ENCODE assay signal across 8 cellular contexts in the genomic region with DNA sequence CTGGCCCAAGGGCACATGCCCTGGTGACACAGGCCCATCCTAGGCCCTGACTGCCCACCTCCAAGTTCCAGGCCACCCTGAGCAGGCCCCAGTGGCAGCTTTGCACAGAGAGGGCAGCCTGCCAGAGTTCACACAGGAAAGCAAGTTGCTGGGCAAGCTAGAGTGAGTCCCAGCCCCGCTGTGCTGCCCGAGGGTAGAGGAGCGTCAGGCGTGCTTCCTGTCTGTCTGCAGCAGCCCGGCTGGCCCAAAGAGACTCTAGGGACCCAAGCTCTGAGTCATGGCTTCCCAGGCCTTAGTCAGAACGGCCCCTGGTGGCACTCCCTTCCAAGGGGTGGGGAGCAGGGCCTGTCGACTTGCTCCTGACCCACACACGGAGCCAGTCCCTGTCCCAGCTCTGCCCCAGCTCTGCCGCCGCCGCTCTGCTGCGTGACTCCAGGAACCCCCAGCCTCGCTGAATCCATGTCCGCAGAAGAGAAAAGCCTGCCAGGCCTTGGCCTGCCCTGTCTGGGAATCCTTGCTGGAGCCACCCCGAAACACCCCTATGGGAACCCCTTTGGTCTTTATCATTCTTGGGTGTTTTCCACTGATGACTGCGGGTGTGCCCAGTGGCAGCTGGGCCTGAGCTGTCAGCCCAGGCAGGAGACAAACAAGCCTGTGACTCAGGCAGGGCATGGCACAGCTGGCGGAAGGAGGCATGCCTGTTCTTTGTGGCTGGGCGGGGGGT.
A peak's percentile ranks its signal among the peaks of the same experiment; 100 is the strongest.
DNase-seq lines count a peak whose midpoint lies in the region; ATAC-seq and TF ChIP-seq lines count a peak whose summit lies in the region.
"Not testable (repeated sequence)": the region's sequence is repeated elsewhere in the genome, so short reads cannot be mapped to it uniquely, and the experiment has no call there.

No MANE protein-coding gene starts in this region.

- WGBS in adrenal gland, 4 donors = 20 to 39% (median 31%) methylated on average over 7 to 18 of the region's 18 CpGs
- no CpG with 5 or more reads among the region's 18 CpGs for WGBS in gastroesophageal sphincter (ENCODE audit: low coverage in 1 of 2), 2 donors
- 84% methylated on average over 18 of the region's 18 CpGs for WGBS in thymus

- DNase-seq in ELF-1 (ENCODE audit: low read depth, low spot score) (peak; percentile 71), Panc1 (ENCODE audit: low read depth, low spot score) (peak; percentile 45), adrenal gland (peak; percentile 73 to 98 (median 94))
- DNase-seq in naive thymus-derived CD4-positive, alpha-beta T cell = not testable (repeated sequence)

- not testable (repeated sequence) for H3K27me3 ChIP-seq in Panc1 (ENCODE audit: control insufficient read depth, insufficient read depth, low read length); adrenal gland; gastroesophageal sphincter; naive thymus-derived CD4-positive, alpha-beta T cell (ENCODE audit: control insufficient read depth in 2 of 2, insufficient read depth in 2 of 2, low read length in 2 of 2); thymus (ENCODE audit: control insufficient read depth, insufficient read depth)

- CTCF ChIA-PET in Panc1 (lab: Charles Lee) = not testable (repeated sequence)
- CTCF ChIA-PET in naive thymus-derived CD4-positive, alpha-beta T cell (lab: Charles Lee) = interaction anchor here (1.5 kb wide), 1 partner anchor 12 kb away, joined by 3 read pairs; no protein-coding TSS in a partner anchor

- peak overlapping the region; percentile 82 for H3K27ac ChIP-seq in Panc1 (ENCODE audit: low read length)
- peak overlapping the region; percentile 78 to 97 (median 91) for H3K27ac ChIP-seq in adrenal gland
- H3K27ac ChIP-seq in gastroesophageal sphincter = peak overlapping the region in 3 of 4 donors; percentile 65 to 78 (median 76)
- H3K27ac ChIP-seq in naive thymus-derived CD4-positive, alpha-beta T cell (ENCODE audit: low read depth, low read length) = not testable (repeated sequence)
- H3K27ac ChIP-seq in thymus (ENCODE audit: low read depth) = peak overlapping the region; percentile 78

- not testable (repeated sequence) for H3K9me3 Mint-ChIP-seq in naive thymus-derived CD4-positive, alpha-beta T cell

- TF ChIP-seq EP300 in gastroesophageal sphincter (IDR thresholded peaks at IDR 0.05) = not testable (repeated sequence)

- in situ Hi-C loops in Panc1 (cut with HindIII; ENCODE audit: low pct_unique_long_range_greater_than_20kb, low sequenced_read_pairs) = not testable (repeated sequence)

- H3K36me3 Mint-ChIP-seq in naive thymus-derived CD4-positive, alpha-beta T cell = not testable (repeated sequence)

- H3K9me3 ChIP-seq in Panc1 (ENCODE audit: control insufficient read depth, insufficient read depth, low read depth, low read length); adrenal gland (replicated peaks in 1 of 3); gastroesophageal sphincter; naive thymus-derived CD4-positive, alpha-beta T cell (ENCODE audit: control insufficient read depth in 2 of 3, low read length in 3 of 3); thymus (ENCODE audit: control insufficient read depth): not testable (repeated sequence)

- POLR2A ChIA-PET in Panc1 (lab: Charles Lee); naive thymus-derived CD4-positive, alpha-beta T cell (lab: Charles Lee): not testable (repeated sequence)

- not testable (repeated sequence) for H3K4me3 ChIP-seq in Panc1 (ENCODE audit: low read depth in 2 of 2, low read length in 2 of 2); adrenal gland; gastroesophageal sphincter; naive thymus-derived CD4-positive, alpha-beta T cell (ENCODE audit: low read length); thymus (ENCODE audit: low read length)

- BruUV-seq in Panc1 (replicated peaks; lab: Mats Ljungman, UMichigan) = not testable (repeated sequence)

- not testable (repeated sequence) for H3K36me3 ChIP-seq in Panc1 (ENCODE audit: control insufficient read depth, insufficient read depth, low read length)
- peaks cover 0 to 20% of the 10 kb centered on the region in 2 donors for H3K36me3 ChIP-seq in adrenal gland (replicated peaks in 1 of 2)
- H3K36me3 ChIP-seq in gastroesophageal sphincter = peaks cover 0 to 23% of the 10 kb centered on the region in 2 donors
- H3K36me3 ChIP-seq in naive thymus-derived CD4-positive, alpha-beta T cell (ENCODE audit: control insufficient read depth in 2 of 3, insufficient read depth in 3 of 3, low read length in 3 of 3) = peaks cover 0 to 35% (median 0%) of the 10 kb centered on the region in 3 experiments
- H3K36me3 ChIP-seq in thymus (ENCODE audit: control insufficient read depth, insufficient read depth) = peaks cover 27% of the 10 kb centered on the region

- H3K4me1 ChIP-seq in Panc1 (ENCODE audit: control insufficient read depth, insufficient read depth, low read length) (peaks cover 49% of the 10 kb centered on the region), adrenal gland (replicated peaks in 1 of 2) (peaks cover 42 to 50% of the 10 kb centered on the region in 2 donors), gastroesophageal sphincter (peaks cover 8 to 81% (median 55%) of the 10 kb centered on the region in 3 donors), thymus (ENCODE audit: control insufficient read depth, insufficient read depth, low read length) (peaks cover 16% of the 10 kb centered on the region)
- H3K4me1 ChIP-seq in naive thymus-derived CD4-positive, alpha-beta T cell (ENCODE audit: control insufficient read depth in 2 of 2, insufficient read depth in 2 of 2, low read length in 2 of 2) = peaks cover 0 to 15% of the 10 kb centered on the region in 2 donors

- peak overlapping the region in 5 of 9 donors; percentile 24 to 89 (median 45) for H3K27ac Mint-ChIP-seq in naive thymus-derived CD4-positive, alpha-beta T cell

- H3K4me3 Mint-ChIP-seq in naive thymus-derived CD4-positive, alpha-beta T cell = not testable (repeated sequence)

- not testable (repeated sequence) for TF ChIP-seq CTCF in Panc1 (IDR thresholded peaks at IDR 0.05); adrenal gland (IDR thresholded peaks at IDR 0.05); gastroesophageal sphincter (IDR thresholded peaks at IDR 0.05)

- H3K27me3 Mint-ChIP-seq in naive thymus-derived CD4-positive, alpha-beta T cell = not testable (repeated sequence)

- ATAC-seq in GM21447 (IDR thresholded peaks at IDR 0.05; ENCODE audit: unreplicated experiment) (peak; percentile 83), HG03378 (IDR thresholded peaks at IDR 0.05; ENCODE audit: unreplicated experiment) (peak; percentile 68), Panc1 (peak; percentile 87), gastroesophageal sphincter (peak; percentile 78)
- peak; percentile 45 for ATAC-seq in naive thymus-derived CD4-positive, alpha-beta T cell

- peaks cover 8 to 23% (median 20%) of the 10 kb centered on the region in 7 donors for H3K4me1 Mint-ChIP-seq in naive thymus-derived CD4-positive, alpha-beta T cell

- intact Hi-C loops in Panc1 (cut with micrococcal nuclease; ENCODE audit: unreplicated experiment); adrenal gland (cut with DNase I); naive thymus-derived CD4-positive, alpha-beta T cell (cut with micrococcal nuclease): not testable (repeated sequence)

- TF ChIP-seq POLR2A in adrenal gland (IDR thresholded peaks at IDR 0.05) = peak in 1 of 2 donors; percentile 63
- TF ChIP-seq POLR2A in gastroesophageal sphincter (IDR thresholded peaks at IDR 0.05) = not testable (repeated sequence)
